Comparison of ENCODE assay signal across 9 cellular contexts in the genomic region with DNA sequence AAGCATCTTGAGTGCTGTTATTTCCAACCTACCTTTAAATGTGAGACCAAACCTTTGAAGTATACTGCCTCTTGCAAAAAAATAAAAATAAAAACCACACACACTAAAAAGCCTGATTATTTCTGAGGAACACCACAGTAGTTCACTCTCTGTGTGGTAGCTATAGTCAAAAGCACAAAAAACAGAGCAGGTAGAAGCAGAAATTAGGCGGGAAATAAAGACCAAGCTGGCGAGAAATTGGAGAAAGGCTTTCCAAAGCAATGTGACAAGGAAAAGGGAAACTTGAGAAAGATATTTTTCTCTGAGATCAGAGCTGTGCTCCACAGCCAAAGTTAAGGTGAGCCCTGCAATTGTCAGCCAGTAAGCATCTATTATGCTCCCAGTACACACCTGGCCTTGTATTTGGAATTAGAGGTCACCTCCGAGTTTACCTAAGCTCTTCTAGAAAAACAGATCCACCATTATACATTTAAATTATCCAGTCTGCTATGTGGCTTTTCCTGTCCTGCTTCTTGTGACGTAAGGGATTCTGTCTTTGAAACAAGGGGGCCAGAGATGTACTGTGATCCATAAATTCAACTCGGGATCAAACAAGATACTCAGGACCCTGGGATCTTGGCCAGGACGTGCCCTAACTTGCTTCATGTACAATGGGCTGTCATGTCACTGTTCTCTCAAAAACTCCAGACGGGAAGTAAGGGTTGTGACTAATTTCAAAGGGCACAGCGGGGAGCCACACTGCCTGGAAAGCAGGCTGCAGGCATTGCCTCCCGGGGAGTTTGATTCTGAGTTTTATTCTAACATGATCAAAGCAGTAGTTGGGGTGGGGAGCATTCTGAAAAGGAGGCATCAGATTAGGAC. TPM values are rescaled to one million over a fixed set of nuclear protein-coding genes. Genes with fewer than 3 reads are reported as not detected.
DNase-seq lines count a peak whose midpoint lies in the region; ATAC-seq and TF ChIP-seq lines count a peak whose summit lies in the region.
"Had no signal": no experiment of that assay in that cellular context is flagged by ENCODE, and none has a peak within 500 bp of the region (broad histone marks: within the 10 kb centered on the region; RNA-seq: fewer than 3 reads in every experiment).

No MANE protein-coding gene starts in this region.

- peak overlapping the region in 1 of 3 donors; percentile 86 for H3K27ac ChIP-seq in thyroid gland

- peak; percentile 65 for DNase-seq in H4 (ENCODE audit: low spot score)
- peak; percentile 12 for DNase-seq in NCI-H2227 treated with DMSO at 0.1 percent for 48 hours (lab: John Stamatoyannopoulos, UW)
- peak; percentile 23 to 31 for DNase-seq in cardiac fibroblast (ENCODE audit: low read depth in 2 of 2)
- peak; percentile 62 for DNase-seq in pons (ENCODE audit: low spot score)
- no peak for DNase-seq in activated gamma-delta T cell treated with Interleukin-2 at 50 U/mL for 16 hours
- no peak for DNase-seq in thyroid gland
- DNase-seq: T-cell had no signal

- H3K36me3 ChIP-seq in thyroid gland: no peaks in the 10 kb centered on the region

- intact Hi-C loops in thyroid gland (cut with DNase I): no loop called here

- TF ChIP-seq CTCF in cardiac fibroblast (IDR thresholded peaks at IDR 0.05; ENCODE audit: low read depth, low read length): no peak
- no peak for TF ChIP-seq CTCF in thyroid gland (IDR thresholded peaks at IDR 0.05)

- no peak overlapping the region for H3K4me3 ChIP-seq in cardiac fibroblast (replicated peaks in 1 of 2; ENCODE audit: low read depth in 2 of 2, low read length in 2 of 2)
- no peak overlapping the region for H3K4me3 ChIP-seq in thyroid gland (replicated peaks in 1 of 3)

- peaks cover 23 to 37% of the 10 kb centered on the region in 2 donors for H3K4me1 ChIP-seq in thyroid gland

- ATAC-seq in GM19324 (IDR thresholded peaks at IDR 0.05; ENCODE audit: low FRiP score, unreplicated experiment) (no peak), HG03159 (IDR thresholded peaks at IDR 0.05; ENCODE audit: unreplicated experiment) (no peak)
- ATAC-seq: T-cell had no signal

- 78 to 83% methylated on average over 9 of the region's 9 CpGs for WGBS in thyroid gland, 2 donors

- no peaks in the 10 kb centered on the region for H3K9me3 ChIP-seq in thyroid gland

- no peaks in the 10 kb centered on the region for H3K27me3 ChIP-seq in thyroid gland

- TF ChIP-seq POLR2A in thyroid gland (IDR thresholded peaks at IDR 0.05): no peak

RNA-seq across cellular contexts. Expression of a gene that starts 39.8 kb away (rescaled TPM):
- 11.1 and 14.0 TPM in 2 replicates for total RNA-seq in H4 (2014; rRNA removed; shearing (Covaris generic))
- total RNA-seq in thyroid gland: 10 to 100 TPM; 44.9 to 73.6 (median 60.2) TPM

Comparison
In these comparisons a context has a peak if more than half of its experiments do, and no peak if none do; other contexts are left out.
1. DNase-seq: peak in H4 (single experiment), NCI-H2227 treated with DMSO at 0.1 percent for 48 hours (single experiment), cardiac fibroblast (2 of 2) and pons (single experiment); none in activated gamma-delta T cell treated with Interleukin-2 at 50 U/mL for 16 hours (single experiment) and thyroid gland (0 of 2).